In the genomic region with DNA sequence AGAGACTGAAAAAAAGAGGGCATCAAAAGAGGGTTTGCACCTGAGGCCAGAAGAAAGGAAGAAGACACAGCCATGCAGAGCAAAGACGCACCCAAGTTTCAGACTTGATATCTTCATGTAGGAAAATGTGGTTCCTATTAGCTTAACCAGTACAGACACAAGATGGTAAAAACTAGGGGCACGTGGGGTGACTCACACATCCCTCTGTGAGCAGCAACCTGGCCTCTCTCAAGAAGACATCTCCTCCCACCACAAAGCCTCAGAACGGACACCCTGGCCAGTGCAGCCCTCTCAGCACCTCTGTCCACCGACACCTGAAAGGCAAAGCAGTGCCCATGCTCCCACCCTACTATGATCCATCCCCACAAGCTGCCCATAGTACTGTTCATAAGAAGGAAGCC, we compare ENCODE assay signal across 9 cellular contexts. TPM values are rescaled to one million over a fixed set of nuclear protein-coding genes. Genes with fewer than 3 reads are reported as not detected.
DNase-seq lines count a peak whose midpoint lies in the region; ATAC-seq and TF ChIP-seq lines count a peak whose summit lies in the region.
"Had no signal": no experiment of that assay in that cellular context is flagged by ENCODE, and none has a peak within 500 bp of the region (broad histone marks: within the 10 kb centered on the region; RNA-seq: fewer than 3 reads in every experiment).

No MANE protein-coding gene starts in this region.

- DNase-seq in activated T-helper 1 cell treated with Interleukin-2 at 50 U/mL for 16 hours (ENCODE audit: low read depth) (peak; percentile 16), left ventricle myocardium inferior (no peak), NCI-H146 (lab: John Stamatoyannopoulos, UW) (no peak), posterior vena cava (ENCODE audit: low spot score) (no peak)
- peak; percentile 45 to 62 for DNase-seq in stimulated activated CD4-positive, alpha-beta T cell treated with anti-CD3 and anti-CD28 coated beads, Interleukin-12 subunit alpha, Interleukin-12 subunit beta, amount 100 ng/mL, for 24 hours (ENCODE audit: low read depth in 2 of 2)
- DNase-seq: NCI-H345 had no signal

- ATAC-seq in GM18502 (IDR thresholded peaks at IDR 0.05; ENCODE audit: poor library complexity, unreplicated experiment) (peak; percentile 53), HG03565 (IDR thresholded peaks at IDR 0.05; ENCODE audit: unreplicated experiment) (peak; percentile 46), GM18873 (IDR thresholded peaks at IDR 0.05; ENCODE audit: low FRiP score, unreplicated experiment) (no peak)

- no peaks in the 10 kb centered on the region for H3K27me3 ChIP-seq in left ventricle myocardium inferior (ENCODE audit: low read depth)

- H3K4me1 ChIP-seq in left ventricle myocardium inferior: no peaks in the 10 kb centered on the region

- no peaks in the 10 kb centered on the region for H3K9me3 ChIP-seq in left ventricle myocardium inferior (replicated peaks)

- intact Hi-C loops in left ventricle myocardium inferior (cut with micrococcal nuclease): no loop called here
- intact Hi-C loops in posterior vena cava (cut with DNase I): no loop called here

- H3K36me3 ChIP-seq in left ventricle myocardium inferior: peaks cover 87% of the 10 kb centered on the region

- H3K4me3 ChIP-seq in left ventricle myocardium inferior: no peak overlapping the region

- no peak for TF ChIP-seq CTCF in left ventricle myocardium inferior (IDR thresholded peaks at IDR 0.05; ENCODE audit: borderline replicate concordance)

- H3K27ac ChIP-seq in left ventricle myocardium inferior (replicated peaks): no peak overlapping the region

RNA-seq across cellular contexts. Expression of gene GLB1, which starts 33.3 kb away (rescaled TPM):
- total RNA-seq in left ventricle myocardium inferior (23.5 TPM), posterior vena cava (10 to 100 TPM; 37.5 to 50.3 TPM)

RNA-seq across cellular contexts. Expression of gene TMPPE, which starts 33.3 kb away (rescaled TPM):
- total RNA-seq in left ventricle myocardium inferior (4.0 TPM), posterior vena cava (1 to 10 TPM; 8.8 to 8.9 TPM)

RNA-seq across cellular contexts. Expression of gene CRTAP, which starts 50.2 kb away (rescaled TPM):
- total RNA-seq in left ventricle myocardium inferior (95.1 TPM), posterior vena cava (100 to 1,000 TPM; 250 to 323 TPM)

Comparison
In these comparisons a context has a peak if more than half of its experiments do, and no peak if none do; other contexts are left out.
1. DNase-seq: peak in activated T-helper 1 cell treated with Interleukin-2 at 50 U/mL for 16 hours (single experiment) and stimulated activated CD4-positive, alpha-beta T cell treated with anti-CD3 and anti-CD28 coated beads, Interleukin-12 subunit alpha, Interleukin-12 subunit beta, amount 100 ng/mL, for 24 hours (2 of 2); none in left ventricle myocardium inferior (single experiment), NCI-H146 (single experiment) and posterior vena cava (single experiment).